ENCODE assay signal across 22 cellular contexts in genomic region chr9:34507556-34507955, GRCh38. TPM values are rescaled to one million over a fixed set of nuclear protein-coding genes. Genes with fewer than 3 reads are reported as not detected.
"Had no signal": no experiment of that assay in that cellular context is flagged by ENCODE, and none has a peak within 500 bp of the region (broad histone marks: within the 10 kb centered on the region; RNA-seq: fewer than 3 reads in every experiment).

No MANE protein-coding gene starts in this region.

- H3K4me3 ChIP-seq: MG63, SJCRH30 had no signal

- H3K27me3 ChIP-seq: MG63 had no signal

- DNase-seq: KBM-7, MG63, NCI-H1092 treated with DMSO at 0.1 percent for 48 hours, NCI-H1436, NCI-H187, NCI-H2029, NCI-H2081 treated with DMSO at 0.1 percent for 48 hours, NCI-H2171, NCI-H226, NCI-H446, NCI-H510A, NCI-H524 treated with DMSO at 0.1 percent for 48 hours, NCI-H69, NCI-H774, PC-3, SHP77 treated with DMSO at 0.1 percent for 48 hours, SJCRH30 had no signal

- H3K4me1 ChIP-seq: SJCRH30 had no signal

- H3K27ac ChIP-seq: RWPE1, SJCRH30 had no signal

- ATAC-seq: Panc1, PC-3, Right ventricle myocardium inferior, SK-N-SH treated with all-trans-retinoic acid at 6 μM for 48 hours had no signal

- H3K9me3 ChIP-seq: MG63, SJCRH30 had no signal

- H3K36me3 ChIP-seq: MG63, SJCRH30 had no signal

RNA-seq across cellular contexts. Expression of gene ENHO, which starts 15.2 kb away (rescaled TPM):
- total RNA-seq: SJCRH30 had no signal

RNA-seq across cellular contexts. Expression of gene DNAI1, which starts 49.0 kb away (rescaled TPM):
- total RNA-seq: HT-29, PC-3, Right ventricle myocardium inferior had no signal
